ENCODE assay signal across 6 cellular contexts in genomic region chr1:215449147-215449546, GRCh38.
DNase-seq lines count a peak whose midpoint lies in the region; ATAC-seq and TF ChIP-seq lines count a peak whose summit lies in the region.
"Not testable (repeated sequence)": the region's sequence is repeated elsewhere in the genome, so short reads cannot be mapped to it uniquely, and the experiment has no call there.

No MANE protein-coding gene starts in this region.

- H3K27me3 Mint-ChIP-seq in HFFc6 (ENCODE audit: insufficient read depth) = not testable (repeated sequence)

- H3K36me3 ChIP-seq in PC-3 (ENCODE audit: low read depth, low read length); mammary epithelial cell (ENCODE audit: insufficient read depth, low read length): not testable (repeated sequence)

- not testable (repeated sequence) for H3K79me2 ChIP-seq in PC-3 (ENCODE audit: low read length); mammary epithelial cell (ENCODE audit: insufficient read depth, low read length)

- dilution Hi-C loops in mammary epithelial cell (cut with HindIII; ENCODE audit: low sequenced_read_pairs) = not testable (repeated sequence)

- 0% methylated on average over 1 of the region's 1 CpG for WGBS in mammary epithelial cell (ENCODE audit: low coverage, missing lambda C conversion rate)

- CTCF ChIA-PET in PC-3 (lab: Charles Lee) = interaction anchor here (0.6 kb wide), 1 partner anchor 18 kb away, joined by 5 read pairs; no protein-coding TSS in a partner anchor
- CTCF ChIA-PET in mammary epithelial cell (lab: Charles Lee; ENCODE audit: low non-redundant PET) = not testable (repeated sequence)

- not testable (repeated sequence) for TF ChIP-seq CTCF in HFFc6 (IDR thresholded peaks at IDR 0.05); PC-3 (conservative IDR thresholded peaks at IDR 0.05; ENCODE audit: low read depth, low read length); mammary epithelial cell (conservative IDR thresholded peaks at IDR 0.05 in 1 of 2, IDR thresholded peaks at IDR 0.05 in 1 of 2; ENCODE audit: extremely low read depth in 1 of 2, insufficient read depth in 1 of 2, low read depth in 1 of 2, low read length in 2 of 2); foreskin fibroblast (IDR thresholded peaks at IDR 0.05; ENCODE audit: low read depth, low read length)

- not testable (repeated sequence) for H3K36me3 Mint-ChIP-seq in HFFc6 (ENCODE audit: low read depth)

- intact Hi-C loops in PC-3 (cut with micrococcal nuclease) = loop anchor here (1.0 kb wide), 1 partner anchor 25 kb away; no protein-coding TSS in a partner anchor
- intact Hi-C loops in mammary epithelial cell (cut with micrococcal nuclease) = not testable (repeated sequence)

- not testable (repeated sequence) for H3K27me3 ChIP-seq in PC-3 (ENCODE audit: low read length); mammary epithelial cell (ENCODE audit: insufficient read depth, low read length)

- not testable (repeated sequence) for H3K9me3 Mint-ChIP-seq in HFFc6

- not testable (repeated sequence) for H3K9me2 ChIP-seq in PC-3 (replicated peaks; ENCODE audit: low read length)

- not testable (repeated sequence) for H3K27ac Mint-ChIP-seq in HFFc6

- H2AFZ ChIP-seq in PC-3 (ENCODE audit: low read length); mammary epithelial cell (ENCODE audit: low read depth, low read length): not testable (repeated sequence)

- not testable (repeated sequence) for BruUV-seq in PC-3 (replicated peaks; lab: Mats Ljungman, UMichigan); mammary epithelial cell (replicated peaks; lab: Mats Ljungman, UMichigan)

- not testable (repeated sequence) for H3K4me2 ChIP-seq in PC-3 (ENCODE audit: low read length); mammary epithelial cell (ENCODE audit: insufficient read depth, low read depth, low read length)

- H3K4me3 Mint-ChIP-seq in HFFc6 = peak overlapping the region; percentile 40; the same call in 1 of the 2 replicates

- not testable (repeated sequence) for H3K9me3 ChIP-seq in PC-3 (ENCODE audit: low read length); mammary epithelial cell (replicated peaks; ENCODE audit: insufficient read depth, low read length)

- POLR2A ChIA-PET in PC-3 (lab: Charles Lee; ENCODE audit: unreplicated experiment) = not testable (repeated sequence)

- not testable (repeated sequence) for H3K4me3 ChIP-seq in PC-3 (ENCODE audit: low read length); mammary epithelial cell (replicated peaks in 1 of 3; ENCODE audit: insufficient read depth in 1 of 3, low read depth in 2 of 3, low read length in 3 of 3); foreskin fibroblast (ENCODE audit: low read depth in 1 of 2, low read length in 2 of 2)

- peaks cover 22% of the 10 kb centered on the region for H3K4me1 Mint-ChIP-seq in HFFc6 (ENCODE audit: low read depth)

- DNase-seq in EL = peak; percentile 49
- DNase-seq in HFFc6 = peak; percentile 30
- DNase-seq in PC-3 = peak; percentile 88
- DNase-seq in T1000 (lab: John Stamatoyannopoulos, UW) = peak; percentile 3
- peak; percentile 62 for DNase-seq in mammary epithelial cell
- DNase-seq in foreskin fibroblast = peak; percentile 14 to 28

- H4K20me1 ChIP-seq in PC-3 (ENCODE audit: low read length); mammary epithelial cell (ENCODE audit: insufficient read depth, low read length): not testable (repeated sequence)

- not testable (repeated sequence) for H3F3A ChIP-seq in PC-3 (ENCODE audit: low read length, unreplicated experiment)

- in situ Hi-C loops in mammary epithelial cell (cut with MboI; ENCODE audit: low sequenced_read_pairs in 2 of 2) = not testable (repeated sequence)

- peak; percentile 91 for ATAC-seq in PC-3

- H3K4me1 ChIP-seq in PC-3 (ENCODE audit: insufficient read depth, low read length); mammary epithelial cell (ENCODE audit: insufficient read depth, low read length): not testable (repeated sequence)

- H3K27ac ChIP-seq in PC-3 (ENCODE audit: low read length); mammary epithelial cell (ENCODE audit: insufficient read depth, low read depth, low read length): not testable (repeated sequence)

- not testable (repeated sequence) for H3K9ac ChIP-seq in PC-3 (ENCODE audit: low read length); mammary epithelial cell (ENCODE audit: insufficient read depth, low read length)

Comparison
In these comparisons a context has a peak if more than half of its experiments do, and no peak if none do; other contexts are left out.
1. DNase-seq: peak in every context shown above with its lines; median percentile 88 in PC-3; 62 in mammary epithelial cell; 49 in EL; 30 in HFFc6; 21 in foreskin fibroblast; 3 in T1000.